ENCODE assay signal across 9 cellular contexts in genomic region chr9:76136986-76137385, GRCh38.
DNase-seq lines count a peak whose midpoint lies in the region; ATAC-seq and TF ChIP-seq lines count a peak whose summit lies in the region.
"Had no signal": no experiment of that assay in that cellular context is flagged by ENCODE, and none has a peak within 500 bp of the region (broad histone marks: within the 10 kb centered on the region; RNA-seq: fewer than 3 reads in every experiment).

No MANE protein-coding gene starts in this region.

- H3K36me3 ChIP-seq in adipocyte (ENCODE audit: control insufficient read depth, insufficient read depth, low read length, severe bottlenecking), result no peaks in the 10 kb centered on the region
- no peaks in the 10 kb centered on the region for H3K36me3 ChIP-seq in kidney epithelial cell (ENCODE audit: control insufficient read depth, insufficient read depth, low read length)

- ATAC-seq in HG02852 (IDR thresholded peaks at IDR 0.05; ENCODE audit: unreplicated experiment) (peak; percentile 56), HG02973 (IDR thresholded peaks at IDR 0.05; ENCODE audit: unreplicated experiment) (no peak)
- ATAC-seq: effector memory CD8-positive, alpha-beta T cell had no signal

- H3K36me3 Mint-ChIP-seq in activated CD4-positive, alpha-beta T cell treated with anti-CD3 and anti-CD28 coated beads, Interleukin-2, amount 10 ng/mL, durations not matched to agents 24 days and 14 days (ENCODE audit: low read depth), result no peaks in the 10 kb centered on the region

- H3K4me3 ChIP-seq in adipocyte (ENCODE audit: low read length), result no peak overlapping the region
- no peak overlapping the region for H3K4me3 ChIP-seq in kidney epithelial cell (ENCODE audit: low read depth, low read length)

- H3K27ac Mint-ChIP-seq in activated CD4-positive, alpha-beta T cell treated with anti-CD3 and anti-CD28 coated beads, Interleukin-2, amount 10 ng/mL, durations not matched to agents 24 days and 14 days, result no peak overlapping the region

- H3K4me3 Mint-ChIP-seq in activated CD4-positive, alpha-beta T cell treated with anti-CD3 and anti-CD28 coated beads, Interleukin-2, amount 10 ng/mL, durations not matched to agents 24 days and 14 days, result no peak overlapping the region
- H3K4me3 Mint-ChIP-seq: effector memory CD8-positive, alpha-beta T cell had no signal

- no peaks in the 10 kb centered on the region for H3K27me3 Mint-ChIP-seq in activated CD4-positive, alpha-beta T cell treated with anti-CD3 and anti-CD28 coated beads, Interleukin-2, amount 10 ng/mL, durations not matched to agents 24 days and 14 days
- H3K27me3 Mint-ChIP-seq: effector memory CD8-positive, alpha-beta T cell had no signal

- H3K4me1 ChIP-seq in adipocyte (ENCODE audit: control insufficient read depth, insufficient read depth, low read length), result peaks cover 18% of the 10 kb centered on the region

- H3K27me3 ChIP-seq in adipocyte (replicated peaks; ENCODE audit: control insufficient read depth, insufficient read depth, low read length), result no peaks in the 10 kb centered on the region
- no peaks in the 10 kb centered on the region for H3K27me3 ChIP-seq in kidney epithelial cell (ENCODE audit: control insufficient read depth, insufficient read depth, low read length)

- H3K4me1 Mint-ChIP-seq in activated CD4-positive, alpha-beta T cell treated with anti-CD3 and anti-CD28 coated beads, Interleukin-2, amount 10 ng/mL, durations not matched to agents 24 days and 14 days, result peaks cover 3% of the 10 kb centered on the region

- intact Hi-C loops in activated CD4-positive, alpha-beta T cell treated with anti-CD3 and anti-CD28 coated beads, Interleukin-2, amount 10 ng/mL, durations not matched to agents 24 days and 14 days (cut with micrococcal nuclease), result no loop called here

- no peaks in the 10 kb centered on the region for H3K9me3 Mint-ChIP-seq in activated CD4-positive, alpha-beta T cell treated with anti-CD3 and anti-CD28 coated beads, Interleukin-2, amount 10 ng/mL, durations not matched to agents 24 days and 14 days
- H3K9me3 Mint-ChIP-seq: effector memory CD8-positive, alpha-beta T cell had no signal

- DNase-seq in AG09319 (ENCODE audit: extremely low read depth, low read depth) (peak; percentile 11), adipocyte (ENCODE audit: low read depth) (peak; percentile 64), kidney epithelial cell (ENCODE audit: low read depth) (peak; percentile 31), UCSD-AML1 (lab: John Stamatoyannopoulos, UW; ENCODE audit: unreplicated experiment) (no peak), SHP77 (lab: John Stamatoyannopoulos, UW) (no peak)
- DNase-seq in activated CD4-positive, alpha-beta T cell treated with anti-CD3 and anti-CD28 coated beads, Interleukin-2, amount 10 ng/mL, durations not matched to agents 24 days and 14 days, result no peak
- DNase-seq: effector memory CD8-positive, alpha-beta T cell had no signal

- no peak for TF ChIP-seq CTCF in AG09319 (IDR thresholded peaks at IDR 0.05; ENCODE audit: low read depth, low read length)
- TF ChIP-seq CTCF in kidney epithelial cell (IDR thresholded peaks at IDR 0.05; ENCODE audit: insufficient read depth, low read length, poor library complexity, severe bottlenecking), result no peak

- H3K9ac ChIP-seq in adipocyte (ENCODE audit: low read length), result no peak overlapping the region

- no peaks in the 10 kb centered on the region for H3K9me3 ChIP-seq in adipocyte (ENCODE audit: control insufficient read depth, low read length)

Comparison
In these comparisons a context has a peak if more than half of its experiments do, and no peak if none do; other contexts are left out.
1. DNase-seq: peak in AG09319 (single experiment), adipocyte (single experiment) and kidney epithelial cell (single experiment); none in UCSD-AML1 (single experiment), activated CD4-positive, alpha-beta T cell treated with anti-CD3 and anti-CD28 coated beads, Interleukin-2, amount 10 ng/mL, durations not matched to agents 24 days and 14 days (single experiment) and SHP77 (0 of 2).